15 cellular contexts compared by ENCODE assay signal in genomic region chr2:40352321-40353099, GRCh38.
DNase-seq lines count a peak whose midpoint lies in the region; TF ChIP-seq lines count a peak whose summit lies in the region.
"Had no signal": no experiment of that assay in that cellular context is flagged by ENCODE, and none has a peak within 500 bp of the region (broad histone marks: within the 10 kb centered on the region; RNA-seq: fewer than 3 reads in every experiment).

No MANE protein-coding gene starts in this region.

- no peak overlapping the region for H4K91ac ChIP-seq in mesenchymal stem cell (ENCODE audit: low read length)

- H2BK12ac ChIP-seq in mesenchymal stem cell (ENCODE audit: low read length in 2 of 2): no peak overlapping the region

- DNase-seq in NCI-H226 (peak; percentile 55), epithelial cell of esophagus (ENCODE audit: low read depth) (peak; percentile 52), mesenchymal stem cell (no peak), hepatic stellate cell (ENCODE audit: low spot score) (no peak), colonic mucosa (no peak), caudate nucleus (lab: John Stamatoyannopoulos, UW) (no peak)
- DNase-seq: activated CD4-positive, alpha-beta T cell treated with anti-CD3 and anti-CD28 coated beads, Interleukin-2, amount 50 U/mL, for 4 hours; CD8-positive, alpha-beta memory T cell; GF-D8; H9; stimulated activated CD4-positive, alpha-beta T cell treated with anti-CD3 and anti-CD28 coated beads, Interleukin-4, amount 100 ng/mL, for 1 hour; T-helper 17 cell had no signal

- H3K4ac ChIP-seq in mesenchymal stem cell (ENCODE audit: low read depth in 1 of 2, low read length in 2 of 2): no peak overlapping the region

- no peak for TF ChIP-seq CTCF in epithelial cell of esophagus (IDR thresholded peaks at IDR 0.05; ENCODE audit: insufficient read depth, low read depth, low read length, missing control alignments)
- no peak for TF ChIP-seq CTCF in colonic mucosa (IDR thresholded peaks at IDR 0.05)

- H3K79me1 ChIP-seq in mesenchymal stem cell (replicated peaks; ENCODE audit: low read length, poor library complexity, severe bottlenecking): peaks cover 12% of the 10 kb centered on the region

- H3K4me2 ChIP-seq in mesenchymal stem cell (ENCODE audit: low read length, poor library complexity, severe bottlenecking): no peak overlapping the region

- H3K9me3 ChIP-seq in mesenchymal stem cell (ENCODE audit: control insufficient read depth, low read length): no peaks in the 10 kb centered on the region
- no peaks in the 10 kb centered on the region for H3K9me3 ChIP-seq in colonic mucosa

- peaks cover 8% of the 10 kb centered on the region for H3K4me1 ChIP-seq in mesenchymal stem cell (ENCODE audit: control insufficient read depth, insufficient read depth, low read depth, low read length)
- no peaks in the 10 kb centered on the region for H3K4me1 ChIP-seq in urinary bladder (ENCODE audit: insufficient read depth)
- H3K4me1 ChIP-seq in colonic mucosa: no peaks in the 10 kb centered on the region
- H3K4me1 ChIP-seq: parathyroid adenoma had no signal

- H3K14ac ChIP-seq in mesenchymal stem cell (ENCODE audit: low read length in 2 of 2): no peak overlapping the region

- H3K27me3 ChIP-seq in mesenchymal stem cell (ENCODE audit: control insufficient read depth in 1 of 2, insufficient read depth in 1 of 2, low read length in 2 of 2) (no peaks in the 10 kb centered on the region), colonic mucosa (no peaks in the 10 kb centered on the region)

- H3K9ac ChIP-seq in mesenchymal stem cell (ENCODE audit: low read length) (no peak overlapping the region), colonic mucosa (ENCODE audit: low read depth in 2 of 2, low read length in 2 of 2) (no peak overlapping the region)
- H3K9ac ChIP-seq: parathyroid adenoma had no signal

- H2BK5ac ChIP-seq in mesenchymal stem cell (ENCODE audit: low read depth, low read length, poor library complexity, severe bottlenecking): no peak overlapping the region

- peak overlapping the region; percentile 95 for H2AK5ac ChIP-seq in mesenchymal stem cell (ENCODE audit: low read length, severe bottlenecking)

- H4K8ac ChIP-seq in mesenchymal stem cell (ENCODE audit: low read length): no peak overlapping the region

- no peak overlapping the region for H3K23ac ChIP-seq in mesenchymal stem cell (ENCODE audit: low read length in 2 of 2)

- peak overlapping the region; percentile 48 for H2BK15ac ChIP-seq in mesenchymal stem cell (ENCODE audit: low read depth, poor library complexity, severe bottlenecking)

- H3K27ac ChIP-seq in mesenchymal stem cell (ENCODE audit: low read length, poor library complexity, severe bottlenecking): peak overlapping the region; percentile 55
- peak overlapping the region; percentile 35 for H3K27ac ChIP-seq in urinary bladder (ENCODE audit: low read depth)
- no peak overlapping the region for H3K27ac ChIP-seq in colonic mucosa
- H3K27ac ChIP-seq in caudate nucleus (ENCODE audit: low read depth, low read length): no peak overlapping the region
- H3K27ac ChIP-seq: epithelial cell of prostate, parathyroid adenoma had no signal

- H3K36me3 ChIP-seq in mesenchymal stem cell (ENCODE audit: control insufficient read depth in 1 of 2, insufficient read depth in 2 of 2, low read depth in 1 of 2, low read length in 2 of 2) (no peaks in the 10 kb centered on the region), urinary bladder (ENCODE audit: insufficient read depth) (peaks cover 2% of the 10 kb centered on the region), colonic mucosa (no peaks in the 10 kb centered on the region)

- H2AFZ ChIP-seq in mesenchymal stem cell (ENCODE audit: low read depth, low read length): no peak overlapping the region
- H2AFZ ChIP-seq: parathyroid adenoma had no signal

- H3K4me3 ChIP-seq in epithelial cell of esophagus (ENCODE audit: low read length): no peak overlapping the region
- no peak overlapping the region for H3K4me3 ChIP-seq in mesenchymal stem cell (ENCODE audit: insufficient read depth in 1 of 2, low read depth in 1 of 2, low read length in 2 of 2)
- H3K4me3 ChIP-seq in urinary bladder (ENCODE audit: low read depth, low read length): no peak overlapping the region
- H3K4me3 ChIP-seq in colonic mucosa: no peak overlapping the region

- H3K18ac ChIP-seq in mesenchymal stem cell (ENCODE audit: low read depth in 1 of 2, low read length in 2 of 2): no peak overlapping the region

- no peak overlapping the region for H2BK120ac ChIP-seq in mesenchymal stem cell (ENCODE audit: low read depth, low read length)

- whole genome bisulfite sequencing in mesenchymal stem cell: 94% methylated on average over 8 of the region's 9 CpGs
- 58% methylated on average over 9 of the region's 9 CpGs for WGBS in urinary bladder

- intact Hi-C loops in colonic mucosa (cut with DNase I): no loop called here

Comparison
In these comparisons a context has a peak if more than half of its experiments do, and no peak if none do; other contexts are left out.
1. DNase-seq: peak in NCI-H226 (single experiment) and epithelial cell of esophagus (single experiment); none in mesenchymal stem cell (single experiment), hepatic stellate cell (single experiment), colonic mucosa (single experiment) and caudate nucleus (0 of 61).
2. H3K27ac ChIP-seq: peak in mesenchymal stem cell (single experiment) and urinary bladder (single experiment); none in colonic mucosa (single experiment) and caudate nucleus (single experiment).